ENCODE assay signal across 19 cellular contexts in genomic region chr7:40530292-40530691, GRCh38.
"Had no signal": no experiment of that assay in that cellular context is flagged by ENCODE, and none has a peak within 500 bp of the region (broad histone marks: within the 10 kb centered on the region; RNA-seq: fewer than 3 reads in every experiment).

No MANE protein-coding gene starts in this region.

- H3K27ac ChIP-seq: epithelial cell of prostate, gastroesophageal sphincter, heart left ventricle, prostate gland, right atrium auricular region, transverse colon, uterus had no signal

- H3K4me1 ChIP-seq: heart left ventricle, prostate gland, right atrium auricular region, uterus had no signal

- H3K36me3 ChIP-seq: gastroesophageal sphincter, heart left ventricle, prostate gland, right atrium auricular region, transverse colon, uterus had no signal

- H3K27me3 ChIP-seq: gastroesophageal sphincter, heart left ventricle, right atrium auricular region, transverse colon, uterus had no signal

- DNase-seq: activated B cell treated with CpG ODN at 0.5 μM for 24 hours; activated CD4-positive, alpha-beta memory T cell treated with anti-CD3 and anti-CD28 coated beads for 36 hours; activated CD4-positive, alpha-beta T cell treated with anti-CD3 and anti-CD28 coated beads for 4 hours; activated naive CD4-positive, alpha-beta T cell treated with Interleukin-2 at 50 U/mL for 16 hours; activated naive CD8-positive, alpha-beta T cell treated with anti-CD3 and anti-CD28 coated beads, Interleukin-2, amount 10 ng/mL, durations not matched to agents 7 days and 5 days; aorta; endodermal cell; heart left ventricle; kidney glomerular epithelial cell; left ventricle myocardium superior; naive B cell; stimulated activated naive CD8-positive, alpha-beta T cell treated with anti-CD3 and anti-CD28 coated beads, Interleukin-15, Interleukin-2, amounts not matched to agents 100 U/mL and 50 U/mL, for 24 hours; substantia nigra; transverse colon; uterus had no signal

- H3K9me3 ChIP-seq: gastroesophageal sphincter, heart left ventricle, prostate gland, right atrium auricular region, transverse colon, uterus had no signal

- H3K4me3 ChIP-seq: gastroesophageal sphincter, heart left ventricle, prostate gland, right atrium auricular region, transverse colon, uterus had no signal
